Comparison of ENCODE assay signal across 9 cellular contexts in the genomic region with DNA sequence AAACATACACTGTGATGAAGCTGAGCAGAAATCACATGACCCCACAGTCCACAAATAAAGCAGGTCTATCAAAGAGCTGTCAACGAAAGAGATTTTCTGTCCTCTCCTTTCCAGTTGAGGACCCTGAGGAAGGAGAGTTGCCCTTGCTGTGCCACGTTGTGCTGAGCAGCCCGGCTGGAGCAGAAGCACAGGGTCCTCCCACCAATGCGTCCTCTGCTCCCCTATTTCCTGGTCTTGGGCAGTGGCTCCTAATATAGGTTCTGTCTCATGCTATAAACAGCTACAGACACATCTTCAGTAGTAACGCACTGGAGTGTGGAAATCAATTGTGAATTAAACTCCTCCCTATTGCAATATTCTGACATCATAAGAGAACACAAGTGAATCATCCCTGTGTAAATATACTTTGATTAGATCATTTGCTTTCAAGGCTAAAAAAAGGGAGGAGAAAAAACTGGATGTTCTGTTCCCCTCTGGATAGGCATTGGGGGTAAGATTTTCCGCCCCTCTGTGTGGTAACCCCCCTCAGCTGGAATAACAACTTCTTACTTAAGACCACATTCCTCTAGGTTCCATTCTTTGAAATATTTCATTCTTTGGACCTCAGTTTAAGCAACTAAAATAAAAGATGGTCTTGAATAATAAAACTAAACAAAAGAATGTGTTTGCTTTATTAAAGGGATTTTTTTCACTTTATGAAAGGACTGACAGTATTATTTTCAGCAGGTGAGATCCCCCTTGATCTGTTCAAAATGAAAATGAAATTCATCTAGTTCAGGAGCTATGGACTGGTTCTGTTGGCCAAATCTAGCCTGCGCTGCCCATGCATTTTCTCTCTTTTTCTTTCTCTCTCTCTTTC. TPM values are rescaled to one million over a fixed set of nuclear protein-coding genes. Genes with fewer than 3 reads are reported as not detected.
DNase-seq lines count a peak whose midpoint lies in the region; ATAC-seq, FAIRE-seq and TF ChIP-seq lines count a peak whose summit lies in the region.
"Had no signal": no experiment of that assay in that cellular context is flagged by ENCODE, and none has a peak within 500 bp of the region (broad histone marks: within the 10 kb centered on the region; RNA-seq: fewer than 3 reads in every experiment).

No MANE protein-coding gene starts in this region.

- no peak overlapping the region for H3K27ac Mint-ChIP-seq in activated CD4-positive, alpha-beta T cell treated with anti-CD3 and anti-CD28 coated beads for 36 hours

- peaks cover 7% of the 10 kb centered on the region for H3K4me1 ChIP-seq in mucosa of descending colon (ENCODE audit: low read depth)

- DNase-seq in AG04449 (ENCODE audit: low read depth, low spot score), result peak; percentile 46
- DNase-seq in NCI-H146 (lab: John Stamatoyannopoulos, UW), result peak; percentile 58
- DNase-seq in mucosa of descending colon, result no peak
- DNase-seq in frontal cortex (ENCODE audit: low spot score in 2 of 2), result no peak
- no peak for DNase-seq in activated CD4-positive, alpha-beta T cell treated with anti-CD3 and anti-CD28 coated beads for 36 hours
- DNase-seq: activated CD4-positive, alpha-beta T cell treated with anti-CD3 and anti-CD28 coated beads, Interleukin-2, amount 50 U/mL, for 48 hours had no signal

- H3K27ac ChIP-seq in cingulate gyrus (ENCODE audit: low read depth, low read length), result peak overlapping the region; percentile 10

- ATAC-seq in mucosa of descending colon (peak; percentile 91), HG02588 (IDR thresholded peaks at IDR 0.05; ENCODE audit: unreplicated experiment) (no peak), HG03025 (IDR thresholded peaks at IDR 0.05; ENCODE audit: low FRiP score, unreplicated experiment) (no peak)
- ATAC-seq in activated CD4-positive, alpha-beta T cell treated with anti-CD3 and anti-CD28 coated beads for 36 hours, result no peak

- no peaks in the 10 kb centered on the region for H3K36me3 Mint-ChIP-seq in activated CD4-positive, alpha-beta T cell treated with anti-CD3 and anti-CD28 coated beads for 36 hours (ENCODE audit: low read depth)

- H3K4me1 Mint-ChIP-seq in activated CD4-positive, alpha-beta T cell treated with anti-CD3 and anti-CD28 coated beads for 36 hours, result no peaks in the 10 kb centered on the region

- H3K36me3 ChIP-seq in mucosa of descending colon (ENCODE audit: low read depth), result no peaks in the 10 kb centered on the region

- no peak for TF ChIP-seq CTCF in AG04449 (IDR thresholded peaks at IDR 0.05; ENCODE audit: insufficient read depth, low read length, missing control alignments)
- TF ChIP-seq CTCF in mucosa of descending colon (IDR thresholded peaks at IDR 0.05), result no peak

- CTCF ChIA-PET in AG04449 (lab: Yijun Ruan, JAX), result interaction anchor here (0.9 to 7.9 kb wide), 13 partner anchors 11 to 213 kb away, joined by 3 to 140 read pairs (median 8); partner anchors contain the start of gene HS1BP3
- CTCF ChIA-PET in activated CD4-positive, alpha-beta T cell treated with anti-CD3 and anti-CD28 coated beads for 36 hours (lab: Charles Lee), result interaction anchor here (1.0 to 4.2 kb wide), 6 partner anchors 25 to 205 kb away, joined by 3 to 38 read pairs (median 6); no protein-coding TSS in a partner anchor

- no peak for FAIRE-seq in frontal cortex (lab: Jason Lieb, UNC)

- no peak overlapping the region for H3K4me3 Mint-ChIP-seq in activated CD4-positive, alpha-beta T cell treated with anti-CD3 and anti-CD28 coated beads for 36 hours

- H3K9me3 Mint-ChIP-seq in activated CD4-positive, alpha-beta T cell treated with anti-CD3 and anti-CD28 coated beads for 36 hours (ENCODE audit: low read depth), result no peaks in the 10 kb centered on the region

- POLR2A ChIA-PET in AG04449 (lab: Yijun Ruan, JAX), result interaction anchor here (1.0 to 4.5 kb wide), 3 partner anchors 8 to 14 kb away, joined by 3 to 48 read pairs (median 3); partner anchors contain the start of gene RHOB
- POLR2A ChIA-PET in activated CD4-positive, alpha-beta T cell treated with anti-CD3 and anti-CD28 coated beads for 36 hours (lab: Charles Lee), result no interaction called here

- H3K4me3 ChIP-seq in AG04449 (ENCODE audit: low read depth, low read length) (no peak overlapping the region), mucosa of descending colon (no peak overlapping the region)

- H3K27me3 Mint-ChIP-seq in activated CD4-positive, alpha-beta T cell treated with anti-CD3 and anti-CD28 coated beads for 36 hours, result peaks cover 30% of the 10 kb centered on the region

- H3K9me3 ChIP-seq in mucosa of descending colon, result no peaks in the 10 kb centered on the region

- intact Hi-C loops in mucosa of descending colon (cut with DNase I, micrococcal nuclease), result no loop called here
- intact Hi-C loops in activated CD4-positive, alpha-beta T cell treated with anti-CD3 and anti-CD28 coated beads for 36 hours (cut with DNase I, micrococcal nuclease), result no loop called here

RNA-seq across cellular contexts. Expression of gene RHOB, which starts 8.3 kb away (rescaled TPM):
- total RNA-seq in mucosa of descending colon, result 100 to 1,000 TPM in 2 of 3 donors, 10 to 100 TPM in 1; 75.5 to 616 (median 104) TPM
- total RNA-seq in frontal cortex, result 300 TPM
- total RNA-seq in activated CD4-positive, alpha-beta T cell treated with anti-CD3 and anti-CD28 coated beads for 36 hours, result 1 to 10 TPM; 7.5 TPM

Comparison
In these comparisons a context has a peak if more than half of its experiments do, and no peak if none do; other contexts are left out.
1. DNase-seq: peak in AG04449 (single experiment) and NCI-H146 (single experiment); none in mucosa of descending colon (0 of 3), frontal cortex (0 of 2) and activated CD4-positive, alpha-beta T cell treated with anti-CD3 and anti-CD28 coated beads for 36 hours (single experiment).
2. RNA of gene RHOB, which starts 8.3 kb away (total RNA-seq): 300 TPM in frontal cortex (single experiment) and 75.5 to 616 TPM in mucosa of descending colon; 7.5 TPM in activated CD4-positive, alpha-beta T cell treated with anti-CD3 and anti-CD28 coated beads for 36 hours; every median in the first group is over 4 times any median in the second.